ENCODE assay signal across 16 cellular contexts in the genomic region with DNA sequence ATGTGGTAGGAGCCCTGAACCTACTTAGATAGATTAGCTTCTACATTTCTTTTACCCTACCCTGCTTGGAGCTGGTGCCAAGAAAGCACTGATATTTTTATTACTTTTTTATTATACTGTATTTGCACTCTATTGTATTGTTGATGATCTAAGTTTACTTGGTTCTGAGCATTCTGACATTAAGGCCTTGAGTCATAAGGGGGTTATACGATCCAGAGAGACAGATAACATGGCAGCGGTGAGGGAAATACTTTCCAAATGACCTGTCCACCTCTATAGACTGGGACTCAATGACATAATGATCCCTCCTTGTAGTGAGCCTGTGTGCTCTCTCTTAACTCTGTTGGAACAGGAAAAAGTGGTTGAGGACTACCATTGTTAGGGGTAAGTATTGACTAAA.
A peak's percentile ranks its signal among the peaks of the same experiment; 100 is the strongest.
DNase-seq lines count a peak whose midpoint lies in the region; ATAC-seq and TF ChIP-seq lines count a peak whose summit lies in the region.
"Had no signal": no experiment of that assay in that cellular context is flagged by ENCODE, and none has a peak within 500 bp of the region (broad histone marks: within the 10 kb centered on the region; RNA-seq: fewer than 3 reads in every experiment).

No MANE protein-coding gene starts in this region.

- H3K4me1 ChIP-seq in uterus (no peaks in the 10 kb centered on the region), lower lobe of right lung (no peaks in the 10 kb centered on the region)

- H3K4me3 ChIP-seq in uterus, result no peak overlapping the region
- no peak overlapping the region for H3K4me3 ChIP-seq in lower lobe of right lung
- H3K4me3 ChIP-seq: transverse colon had no signal

- H3K9me3 ChIP-seq in uterus (no peaks in the 10 kb centered on the region), lower lobe of right lung (no peaks in the 10 kb centered on the region)
- H3K9me3 ChIP-seq: transverse colon had no signal

- TF ChIP-seq CTCF in uterus (IDR thresholded peaks at IDR 0.05) (no peak), lower lobe of right lung (IDR thresholded peaks at IDR 0.05) (no peak)

- H3K9me3 Mint-ChIP-seq in activated naive CD4-positive, alpha-beta T cell treated with anti-CD3 and anti-CD28 coated beads, Interleukin-2, amount 50 U/mL, for 24 hours, result no peaks in the 10 kb centered on the region
- H3K9me3 Mint-ChIP-seq in activated naive CD4-positive, alpha-beta T cell treated with anti-CD3 and anti-CD28 coated beads, Interleukin-2, amount 10 ng/mL, durations not matched to agents 7 days and 5 days, result no peaks in the 10 kb centered on the region
- H3K9me3 Mint-ChIP-seq: activated CD4-positive, alpha-beta memory T cell treated with anti-CD3 and anti-CD28 coated beads, Interleukin-2, amount 10 ng/mL, durations not matched to agents 7 days and 5 days; mesothelial cell of epicardium had no signal

- H3K36me3 Mint-ChIP-seq in activated naive CD4-positive, alpha-beta T cell treated with anti-CD3 and anti-CD28 coated beads, Interleukin-2, amount 50 U/mL, for 24 hours, result peaks cover 43% of the 10 kb centered on the region
- H3K36me3 Mint-ChIP-seq in activated naive CD4-positive, alpha-beta T cell treated with anti-CD3 and anti-CD28 coated beads, Interleukin-2, amount 10 ng/mL, durations not matched to agents 7 days and 5 days, result peaks cover 68% of the 10 kb centered on the region

- H3K27me3 ChIP-seq in uterus (no peaks in the 10 kb centered on the region), lower lobe of right lung (ENCODE audit: low read depth) (no peaks in the 10 kb centered on the region)
- H3K27me3 ChIP-seq: transverse colon had no signal

- peak overlapping the region; percentile 43 for H3K27ac Mint-ChIP-seq in activated naive CD4-positive, alpha-beta T cell treated with anti-CD3 and anti-CD28 coated beads, Interleukin-2, amount 50 U/mL, for 24 hours
- H3K27ac Mint-ChIP-seq in activated naive CD4-positive, alpha-beta T cell treated with anti-CD3 and anti-CD28 coated beads, Interleukin-2, amount 10 ng/mL, durations not matched to agents 7 days and 5 days, result no peak overlapping the region
- H3K27ac Mint-ChIP-seq: activated CD4-positive, alpha-beta memory T cell treated with anti-CD3 and anti-CD28 coated beads, Interleukin-2, amount 10 ng/mL, durations not matched to agents 7 days and 5 days; mesothelial cell of epicardium had no signal

- H3K27me3 Mint-ChIP-seq in activated naive CD4-positive, alpha-beta T cell treated with anti-CD3 and anti-CD28 coated beads, Interleukin-2, amount 50 U/mL, for 24 hours, result no peaks in the 10 kb centered on the region
- no peaks in the 10 kb centered on the region for H3K27me3 Mint-ChIP-seq in activated naive CD4-positive, alpha-beta T cell treated with anti-CD3 and anti-CD28 coated beads, Interleukin-2, amount 10 ng/mL, durations not matched to agents 7 days and 5 days
- H3K27me3 Mint-ChIP-seq: activated CD4-positive, alpha-beta memory T cell treated with anti-CD3 and anti-CD28 coated beads, Interleukin-2, amount 10 ng/mL, durations not matched to agents 7 days and 5 days had no signal

- peak overlapping the region; percentile 5 for H3K27ac ChIP-seq in angular gyrus (ENCODE audit: low read depth, low read length)
- H3K27ac ChIP-seq in uterus, result peak overlapping the region; percentile 11 to 58
- H3K27ac ChIP-seq in lower lobe of right lung, result no peak overlapping the region
- H3K27ac ChIP-seq: HL-60, transverse colon had no signal

- H3K36me3 ChIP-seq in uterus (no peaks in the 10 kb centered on the region), lower lobe of right lung (peaks cover 45% of the 10 kb centered on the region)

- H3K4me3 Mint-ChIP-seq in activated naive CD4-positive, alpha-beta T cell treated with anti-CD3 and anti-CD28 coated beads, Interleukin-2, amount 50 U/mL, for 24 hours, result no peak overlapping the region
- no peak overlapping the region for H3K4me3 Mint-ChIP-seq in activated naive CD4-positive, alpha-beta T cell treated with anti-CD3 and anti-CD28 coated beads, Interleukin-2, amount 10 ng/mL, durations not matched to agents 7 days and 5 days
- H3K4me3 Mint-ChIP-seq: activated CD4-positive, alpha-beta memory T cell treated with anti-CD3 and anti-CD28 coated beads, Interleukin-2, amount 10 ng/mL, durations not matched to agents 7 days and 5 days; mesothelial cell of epicardium had no signal

- CTCF ChIA-PET in activated naive CD4-positive, alpha-beta T cell treated with anti-CD3 and anti-CD28 coated beads, Interleukin-2, amount 10 ng/mL, durations not matched to agents 7 days and 5 days (lab: Charles Lee), result interaction anchor here (0.5 kb wide), 1 partner anchor 438 kb away, joined by 4 read pairs; no protein-coding TSS in a partner anchor

- no peak for ATAC-seq in lower lobe of right lung
- ATAC-seq in GM21619 (IDR thresholded peaks at IDR 0.05; ENCODE audit: unreplicated experiment), result no peak

- intact Hi-C loops in uterus (cut with DNase I; ENCODE audit: low total_unique reads), result no loop called here
- intact Hi-C loops in lower lobe of right lung (cut with DNase I), result no loop called here

- TF ChIP-seq POLR2A in uterus (IDR thresholded peaks at IDR 0.05), result no peak

- peaks cover 82% of the 10 kb centered on the region for H3K4me1 Mint-ChIP-seq in activated naive CD4-positive, alpha-beta T cell treated with anti-CD3 and anti-CD28 coated beads, Interleukin-2, amount 50 U/mL, for 24 hours
- peaks cover 32% of the 10 kb centered on the region for H3K4me1 Mint-ChIP-seq in activated naive CD4-positive, alpha-beta T cell treated with anti-CD3 and anti-CD28 coated beads, Interleukin-2, amount 10 ng/mL, durations not matched to agents 7 days and 5 days

- DNase-seq in activated naive CD4-positive, alpha-beta T cell treated with anti-CD3 and anti-CD28 coated beads, Interleukin-2, amount 10 ng/mL, durations not matched to agents 7 days and 5 days, result no peak
- DNase-seq in iris pigment epithelial cell (ENCODE audit: low read depth), result peak; percentile 86
- DNase-seq in uterus, result no peak
- DNase-seq in lower lobe of right lung, result no peak
- no peak for DNase-seq in DMS 273 treated with DMSO at 0.1 percent for 48 hours (lab: John Stamatoyannopoulos, UW)
- DNase-seq: activated CD4-positive, alpha-beta memory T cell treated with anti-CD3 and anti-CD28 coated beads, Interleukin-2, amount 10 ng/mL, durations not matched to agents 7 days and 5 days; activated naive CD4-positive, alpha-beta T cell treated with Interleukin-2 at 50 U/mL for 16 hours; effector CD4-positive, alpha-beta T cell; NCI-H1417 treated with DMSO at 0.1 percent for 48 hours; right cardiac atrium; transverse colon had no signal
